2 cellular contexts compared by ENCODE assay signal in the genomic region with DNA sequence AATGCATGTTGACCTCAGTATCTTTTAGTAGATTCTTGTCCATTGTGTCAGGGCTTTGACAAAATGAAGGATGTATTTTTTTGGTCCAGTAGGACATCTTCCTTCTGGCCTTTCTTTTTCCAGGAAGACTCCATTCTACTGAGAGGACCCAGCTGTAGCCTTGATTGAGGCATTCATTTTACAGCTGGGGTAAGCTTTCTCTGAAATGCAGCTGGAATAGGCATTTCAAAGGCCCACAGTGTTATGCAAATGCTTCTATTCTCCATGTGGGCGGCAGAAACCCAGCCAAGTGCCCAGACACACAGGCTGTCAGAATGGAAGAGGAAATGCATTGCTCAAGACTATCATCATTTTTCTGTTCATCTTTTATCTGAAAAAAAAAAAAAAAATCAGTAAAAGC.
TF ChIP-seq lines count a peak whose summit lies in the region.

No MANE protein-coding gene starts in this region.

TF ChIP-seq in GM23338, 12 proteins besides CTCF, POLR2A, EP300 and RAD21 (continued from another document):
- TF ChIP-seq, protein P1, sequence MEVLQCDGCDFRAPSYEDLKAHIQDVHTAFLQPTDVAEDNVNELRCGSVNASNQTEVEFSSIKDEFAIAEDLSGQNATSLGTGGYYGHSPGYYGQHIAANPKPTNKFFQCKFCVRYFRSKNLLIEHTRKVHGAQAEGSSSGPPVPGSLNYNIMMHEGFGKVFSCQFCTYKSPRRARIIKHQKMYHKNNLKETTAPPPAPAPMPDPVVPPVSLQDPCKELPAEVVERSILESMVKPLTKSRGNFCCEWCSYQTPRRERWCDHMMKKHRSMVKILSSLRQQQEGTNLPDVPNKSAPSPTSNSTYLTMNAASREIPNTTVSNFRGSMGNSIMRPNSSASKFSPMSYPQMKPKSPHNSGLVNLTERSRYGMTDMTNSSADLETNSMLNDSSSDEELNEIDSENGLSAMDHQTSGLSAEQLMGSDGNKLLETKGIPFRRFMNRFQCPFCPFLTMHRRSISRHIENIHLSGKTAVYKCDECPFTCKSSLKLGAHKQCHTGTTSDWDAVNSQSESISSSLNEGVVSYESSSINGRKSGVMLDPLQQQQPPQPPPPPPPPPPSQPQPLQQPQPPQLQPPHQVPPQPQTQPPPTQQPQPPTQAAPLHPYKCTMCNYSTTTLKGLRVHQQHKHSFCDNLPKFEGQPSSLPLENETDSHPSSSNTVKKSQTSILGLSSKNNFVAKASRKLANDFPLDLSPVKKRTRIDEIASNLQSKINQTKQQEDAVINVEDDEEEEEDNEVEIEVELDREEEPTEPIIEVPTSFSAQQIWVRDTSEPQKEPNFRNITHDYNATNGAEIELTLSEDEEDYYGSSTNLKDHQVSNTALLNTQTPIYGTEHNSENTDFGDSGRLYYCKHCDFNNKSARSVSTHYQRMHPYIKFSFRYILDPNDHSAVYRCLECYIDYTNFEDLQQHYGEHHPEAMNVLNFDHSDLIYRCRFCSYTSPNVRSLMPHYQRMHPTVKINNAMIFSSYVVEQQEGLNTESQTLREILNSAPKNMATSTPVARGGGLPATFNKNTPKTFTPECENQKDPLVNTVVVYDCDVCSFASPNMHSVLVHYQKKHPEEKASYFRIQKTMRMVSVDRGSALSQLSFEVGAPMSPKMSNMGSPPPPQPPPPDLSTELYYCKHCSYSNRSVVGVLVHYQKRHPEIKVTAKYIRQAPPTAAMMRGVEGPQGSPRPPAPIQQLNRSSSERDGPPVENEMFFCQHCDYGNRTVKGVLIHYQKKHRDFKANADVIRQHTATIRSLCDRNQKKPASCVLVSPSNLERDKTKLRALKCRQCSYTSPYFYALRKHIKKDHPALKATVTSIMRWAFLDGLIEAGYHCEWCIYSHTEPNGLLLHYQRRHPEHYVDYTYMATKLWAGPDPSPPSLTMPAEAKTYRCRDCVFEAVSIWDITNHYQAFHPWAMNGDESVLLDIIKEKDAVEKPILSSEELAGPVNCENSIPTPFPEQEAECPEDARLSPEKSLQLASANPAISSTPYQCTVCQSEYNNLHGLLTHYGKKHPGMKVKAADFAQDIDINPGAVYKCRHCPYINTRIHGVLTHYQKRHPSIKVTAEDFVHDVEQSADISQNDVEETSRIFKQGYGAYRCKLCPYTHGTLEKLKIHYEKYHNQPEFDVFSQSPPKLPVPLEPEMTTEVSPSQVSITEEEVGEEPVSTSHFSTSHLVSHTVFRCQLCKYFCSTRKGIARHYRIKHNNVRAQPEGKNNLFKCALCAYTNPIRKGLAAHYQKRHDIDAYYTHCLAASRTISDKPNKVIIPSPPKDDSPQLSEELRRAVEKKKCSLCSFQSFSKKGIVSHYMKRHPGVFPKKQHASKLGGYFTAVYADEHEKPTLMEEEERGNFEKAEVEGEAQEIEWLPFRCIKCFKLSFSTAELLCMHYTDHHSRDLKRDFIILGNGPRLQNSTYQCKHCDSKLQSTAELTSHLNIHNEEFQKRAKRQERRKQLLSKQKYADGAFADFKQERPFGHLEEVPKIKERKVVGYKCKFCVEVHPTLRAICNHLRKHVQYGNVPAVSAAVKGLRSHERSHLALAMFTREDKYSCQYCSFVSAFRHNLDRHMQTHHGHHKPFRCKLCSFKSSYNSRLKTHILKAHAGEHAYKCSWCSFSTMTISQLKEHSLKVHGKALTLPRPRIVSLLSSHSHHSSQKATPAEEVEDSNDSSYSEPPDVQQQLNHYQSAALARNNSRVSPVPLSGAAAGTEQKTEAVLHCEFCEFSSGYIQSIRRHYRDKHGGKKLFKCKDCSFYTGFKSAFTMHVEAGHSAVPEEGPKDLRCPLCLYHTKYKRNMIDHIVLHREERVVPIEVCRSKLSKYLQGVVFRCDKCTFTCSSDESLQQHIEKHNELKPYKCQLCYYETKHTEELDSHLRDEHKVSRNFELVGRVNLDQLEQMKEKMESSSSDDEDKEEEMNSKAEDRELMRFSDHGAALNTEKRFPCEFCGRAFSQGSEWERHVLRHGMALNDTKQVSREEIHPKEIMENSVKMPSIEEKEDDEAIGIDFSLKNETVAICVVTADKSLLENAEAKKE (CRISPR knock-in tag; IDR thresholded peaks at IDR 0.05), result peak; percentile 100
- TF ChIP-seq ETS1 (IDR thresholded peaks at IDR 0.05), result no peak
- TF ChIP-seq STAT1 (IDR thresholded peaks at IDR 0.05; ENCODE audit: unreplicated experiment), result no peak
- no peak for TF ChIP-seq REST (IDR thresholded peaks at IDR 0.05; ENCODE audit: unreplicated experiment)
- TF ChIP-seq ZNF114 (CRISPR knock-in tag; IDR thresholded peaks at IDR 0.05), result peak; percentile 96

TF ChIP-seq in SK-N-SH treated with all-trans-retinoic acid at 6 μM for 48 hours, 23 proteins besides CTCF, POLR2A, EP300 and RAD21:
- TF ChIP-seq, protein P2, sequence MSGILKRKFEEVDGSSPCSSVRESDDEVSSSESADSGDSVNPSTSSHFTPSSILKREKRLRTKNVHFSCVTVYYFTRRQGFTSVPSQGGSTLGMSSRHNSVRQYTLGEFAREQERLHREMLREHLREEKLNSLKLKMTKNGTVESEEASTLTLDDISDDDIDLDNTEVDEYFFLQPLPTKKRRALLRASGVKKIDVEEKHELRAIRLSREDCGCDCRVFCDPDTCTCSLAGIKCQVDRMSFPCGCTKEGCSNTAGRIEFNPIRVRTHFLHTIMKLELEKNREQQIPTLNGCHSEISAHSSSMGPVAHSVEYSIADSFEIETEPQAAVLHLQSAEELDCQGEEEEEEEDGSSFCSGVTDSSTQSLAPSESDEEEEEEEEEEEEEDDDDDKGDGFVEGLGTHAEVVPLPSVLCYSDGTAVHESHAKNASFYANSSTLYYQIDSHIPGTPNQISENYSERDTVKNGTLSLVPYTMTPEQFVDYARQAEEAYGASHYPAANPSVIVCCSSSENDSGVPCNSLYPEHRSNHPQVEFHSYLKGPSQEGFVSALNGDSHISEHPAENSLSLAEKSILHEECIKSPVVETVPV (CRISPR knock-in tag; IDR thresholded peaks at IDR 0.05), result no peak
- TF ChIP-seq SNAI2 (CRISPR knock-in tag; IDR thresholded peaks at IDR 0.05), result no peak
- TF ChIP-seq TCF4 (CRISPR knock-in tag; IDR thresholded peaks at IDR 0.05; ENCODE audit: borderline replicate concordance), result no peak
- TF ChIP-seq, protein P3, sequence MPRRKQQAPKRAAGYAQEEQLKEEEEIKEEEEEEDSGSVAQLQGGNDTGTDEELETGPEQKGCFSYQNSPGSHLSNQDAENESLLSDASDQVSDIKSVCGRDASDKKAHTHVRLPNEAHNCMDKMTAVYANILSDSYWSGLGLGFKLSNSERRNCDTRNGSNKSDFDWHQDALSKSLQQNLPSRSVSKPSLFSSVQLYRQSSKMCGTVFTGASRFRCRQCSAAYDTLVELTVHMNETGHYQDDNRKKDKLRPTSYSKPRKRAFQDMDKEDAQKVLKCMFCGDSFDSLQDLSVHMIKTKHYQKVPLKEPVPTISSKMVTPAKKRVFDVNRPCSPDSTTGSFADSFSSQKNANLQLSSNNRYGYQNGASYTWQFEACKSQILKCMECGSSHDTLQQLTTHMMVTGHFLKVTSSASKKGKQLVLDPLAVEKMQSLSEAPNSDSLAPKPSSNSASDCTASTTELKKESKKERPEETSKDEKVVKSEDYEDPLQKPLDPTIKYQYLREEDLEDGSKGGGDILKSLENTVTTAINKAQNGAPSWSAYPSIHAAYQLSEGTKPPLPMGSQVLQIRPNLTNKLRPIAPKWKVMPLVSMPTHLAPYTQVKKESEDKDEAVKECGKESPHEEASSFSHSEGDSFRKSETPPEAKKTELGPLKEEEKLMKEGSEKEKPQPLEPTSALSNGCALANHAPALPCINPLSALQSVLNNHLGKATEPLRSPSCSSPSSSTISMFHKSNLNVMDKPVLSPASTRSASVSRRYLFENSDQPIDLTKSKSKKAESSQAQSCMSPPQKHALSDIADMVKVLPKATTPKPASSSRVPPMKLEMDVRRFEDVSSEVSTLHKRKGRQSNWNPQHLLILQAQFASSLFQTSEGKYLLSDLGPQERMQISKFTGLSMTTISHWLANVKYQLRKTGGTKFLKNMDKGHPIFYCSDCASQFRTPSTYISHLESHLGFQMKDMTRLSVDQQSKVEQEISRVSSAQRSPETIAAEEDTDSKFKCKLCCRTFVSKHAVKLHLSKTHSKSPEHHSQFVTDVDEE (CRISPR knock-in tag; IDR thresholded peaks at IDR 0.05), result no peak
- no peak for TF ChIP-seq CSDC2 (CRISPR knock-in tag; IDR thresholded peaks at IDR 0.05)
- TF ChIP-seq ZNF8 (CRISPR knock-in tag; IDR thresholded peaks at IDR 0.05), result no peak
- TF ChIP-seq, protein P4, sequence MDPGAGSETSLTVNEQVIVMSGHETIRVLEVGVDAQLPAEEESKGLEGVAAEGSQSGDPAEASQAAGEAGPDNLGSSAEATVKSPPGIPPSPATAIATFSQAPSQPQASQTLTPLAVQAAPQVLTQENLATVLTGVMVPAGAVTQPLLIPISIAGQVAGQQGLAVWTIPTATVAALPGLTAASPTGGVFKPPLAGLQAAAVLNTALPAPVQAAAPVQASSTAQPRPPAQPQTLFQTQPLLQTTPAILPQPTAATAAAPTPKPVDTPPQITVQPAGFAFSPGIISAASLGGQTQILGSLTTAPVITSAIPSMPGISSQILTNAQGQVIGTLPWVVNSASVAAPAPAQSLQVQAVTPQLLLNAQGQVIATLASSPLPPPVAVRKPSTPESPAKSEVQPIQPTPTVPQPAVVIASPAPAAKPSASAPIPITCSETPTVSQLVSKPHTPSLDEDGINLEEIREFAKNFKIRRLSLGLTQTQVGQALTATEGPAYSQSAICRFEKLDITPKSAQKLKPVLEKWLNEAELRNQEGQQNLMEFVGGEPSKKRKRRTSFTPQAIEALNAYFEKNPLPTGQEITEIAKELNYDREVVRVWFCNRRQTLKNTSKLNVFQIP (CRISPR knock-in tag; IDR thresholded peaks at IDR 0.05; ENCODE audit: borderline replicate concordance, low read depth), result no peak
- TF ChIP-seq, protein P5, sequence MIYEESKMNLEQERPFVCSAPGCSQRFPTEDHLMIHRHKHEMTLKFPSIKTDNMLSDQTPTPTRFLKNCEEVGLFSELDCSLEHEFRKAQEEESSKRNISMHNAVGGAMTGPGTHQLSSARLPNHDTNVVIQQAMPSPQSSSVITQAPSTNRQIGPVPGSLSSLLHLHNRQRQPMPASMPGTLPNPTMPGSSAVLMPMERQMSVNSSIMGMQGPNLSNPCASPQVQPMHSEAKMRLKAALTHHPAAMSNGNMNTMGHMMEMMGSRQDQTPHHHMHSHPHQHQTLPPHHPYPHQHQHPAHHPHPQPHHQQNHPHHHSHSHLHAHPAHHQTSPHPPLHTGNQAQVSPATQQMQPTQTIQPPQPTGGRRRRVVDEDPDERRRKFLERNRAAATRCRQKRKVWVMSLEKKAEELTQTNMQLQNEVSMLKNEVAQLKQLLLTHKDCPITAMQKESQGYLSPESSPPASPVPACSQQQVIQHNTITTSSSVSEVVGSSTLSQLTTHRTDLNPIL (CRISPR knock-in tag; IDR thresholded peaks at IDR 0.05; ENCODE audit: low read depth), result no peak
- TF ChIP-seq ISL1 (CRISPR knock-in tag; IDR thresholded peaks at IDR 0.05), result no peak
- no peak for TF ChIP-seq PPARA (CRISPR knock-in tag; IDR thresholded peaks at IDR 0.05; ENCODE audit: borderline replicate concordance)
- TF ChIP-seq ZC3H10 (CRISPR knock-in tag; IDR thresholded peaks at IDR 0.05), result no peak
- no peak for TF ChIP-seq ARNTL (CRISPR knock-in tag; IDR thresholded peaks at IDR 0.05; ENCODE audit: borderline replicate concordance, low read depth)
- TF ChIP-seq ZFP3 (CRISPR knock-in tag; IDR thresholded peaks at IDR 0.05), result no peak
